In genomic region chr3:10448544-10448943, GRCh38 we compare ENCODE assay signal across 35 cellular contexts. TPM values are rescaled to one million over a fixed set of nuclear protein-coding genes. Genes with fewer than 3 reads are reported as not detected.
"Had no signal": no experiment of that assay in that cellular context is flagged by ENCODE, and none has a peak within 500 bp of the region (broad histone marks: within the 10 kb centered on the region; RNA-seq: fewer than 3 reads in every experiment).

No MANE protein-coding gene starts in this region.

- H3K4me1 ChIP-seq: ascending aorta, breast epithelium, esophagus squamous epithelium, heart left ventricle had no signal

- DNase-seq: activated CD4-positive, alpha-beta memory T cell treated with anti-CD3 and anti-CD28 coated beads for 36 hours; activated CD4-positive, alpha-beta T cell treated with anti-CD3 and anti-CD28 coated beads for 36 hours; activated CD4-positive, alpha-beta T cell treated with anti-CD3 and anti-CD28 coated beads, Interleukin-2, amount 10 ng/mL, durations not matched to agents 24 days and 14 days; activated CD4-positive, CD25-positive, alpha-beta regulatory T cell; activated CD4-positive, CD25-positive, alpha-beta regulatory T cell treated with anti-CD3 and anti-CD28 coated beads, Interleukin-2, amount 50 U/mL, for 72 hours; activated CD8-positive, alpha-beta memory T cell treated with anti-CD3 and anti-CD28 coated beads, Interleukin-2, amount 10 ng/mL, durations not matched to agents 7 days and 5 days; activated CD8-positive, alpha-beta memory T cell treated with anti-CD3 and anti-CD28 coated beads, Interleukin-2, amount 50 U/mL, for 4 hours; activated CD8-positive, alpha-beta T cell treated with anti-CD3 and anti-CD28 coated beads, Interleukin-2, amount 10 ng/mL, durations not matched to agents 7 days and 5 days; activated effector memory CD4-positive, alpha-beta T cell treated with anti-CD3 and anti-CD28 coated beads, Interleukin-2, amount 50 U/mL, for 16 hours; activated naive CD4-positive, alpha-beta T cell; activated naive CD4-positive, alpha-beta T cell treated with anti-CD3 and anti-CD28 coated beads, Interleukin-2, amount 10 ng/mL, durations not matched to agents 7 days and 5 days; activated naive CD8-positive, alpha-beta T cell treated with anti-CD3 and anti-CD28 coated beads, Interleukin-2, amount 10 ng/mL, durations not matched to agents 7 days and 5 days; activated T-cell treated with anti-CD3 and anti-CD28 coated beads, Interleukin-2, amount 50 U/mL, for 1 hour; activated T-cell treated with anti-CD3 and anti-CD28 coated beads, Interleukin-2, amount 50 U/mL, for 48 hours; cortex of kidney; dermis blood vessel endothelial cell; effector CD8-positive, alpha-beta T cell; esophagus squamous epithelium; heart left ventricle; T-helper 1 cell; T-helper 17 cell; T1000 had no signal

- H3K4me1 Mint-ChIP-seq: activated CD8-positive, alpha-beta memory T cell treated with anti-CD3 and anti-CD28 coated beads, Interleukin-2, amount 10 ng/mL, durations not matched to agents 7 days and 5 days; activated naive CD4-positive, alpha-beta T cell treated with anti-CD3 and anti-CD28 coated beads, Interleukin-2, amount 10 ng/mL, durations not matched to agents 7 days and 5 days; brain; T-helper 17 cell had no signal

- H3K27ac ChIP-seq: ascending aorta, breast epithelium, cardiac muscle cell, epithelial cell of prostate, esophagus squamous epithelium, heart left ventricle had no signal

- H3K9me3 Mint-ChIP-seq: activated CD4-positive, alpha-beta memory T cell treated with anti-CD3 and anti-CD28 coated beads for 36 hours; activated CD4-positive, alpha-beta T cell treated with anti-CD3 and anti-CD28 coated beads, Interleukin-2, amount 10 ng/mL, durations not matched to agents 24 days and 14 days; activated naive CD4-positive, alpha-beta T cell treated with anti-CD3 and anti-CD28 coated beads, Interleukin-2, amount 10 ng/mL, durations not matched to agents 7 days and 5 days; activated naive CD4-positive, alpha-beta T cell treated with anti-CD3 and anti-CD28 coated beads, Interleukin-2, amount 50 U/mL, for 72 hours; activated naive CD8-positive, alpha-beta T cell treated with anti-CD3 and anti-CD28 coated beads, Interleukin-2, amount 10 ng/mL, durations not matched to agents 7 days and 5 days; activated T-helper 1 cell treated with anti-CD3 and anti-CD28 coated beads, Interleukin-12 subunit alpha, Interleukin-12 subunit beta, Interleukin-2, Interleukin-4 antibody, amounts not matched to agents 30 ng/mL and 10 ng/mL and 1 ng/mL, durations not matched to agents 14 hours and 24 hours and 36 hours; activated T-helper 2 cell treated with anti-CD3 and anti-CD28 coated beads, Interferon-gamma antibody, Interleukin-2, Interleukin-4, amounts not matched to agents 10 μg/mL and 5 μg/mL and 100 μg/mL, durations not matched to agents 14 hours and 24 hours and 36 hours; brain; T-helper 2 cell treated with Interferon-gamma antibody and Interleukin-4, amounts not matched to agents 5 μg/mL and 100 μg/mL, for 36 hours had no signal

- H3K9me3 ChIP-seq: ascending aorta, breast epithelium, esophagus squamous epithelium, heart left ventricle had no signal

- H3K36me3 ChIP-seq: ascending aorta, breast epithelium, cardiac muscle cell, esophagus squamous epithelium, heart left ventricle had no signal

- H3K27ac Mint-ChIP-seq: activated CD4-positive, alpha-beta memory T cell treated with anti-CD3 and anti-CD28 coated beads for 36 hours; activated CD4-positive, alpha-beta T cell treated with anti-CD3 and anti-CD28 coated beads for 36 hours; activated CD4-positive, alpha-beta T cell treated with anti-CD3 and anti-CD28 coated beads, Interleukin-2, amount 10 ng/mL, durations not matched to agents 24 days and 14 days; activated CD8-positive, alpha-beta memory T cell treated with anti-CD3 and anti-CD28 coated beads, Interleukin-2, amount 10 ng/mL, durations not matched to agents 7 days and 5 days; activated CD8-positive, alpha-beta T cell treated with anti-CD3 and anti-CD28 coated beads, Interleukin-2, amount 10 ng/mL, durations not matched to agents 7 days and 5 days; activated naive CD4-positive, alpha-beta T cell treated with anti-CD3 and anti-CD28 coated beads, Interleukin-2, amount 10 ng/mL, durations not matched to agents 7 days and 5 days; activated naive CD4-positive, alpha-beta T cell treated with anti-CD3 and anti-CD28 coated beads, Interleukin-2, amount 50 U/mL, for 72 hours; activated naive CD8-positive, alpha-beta T cell treated with anti-CD3 and anti-CD28 coated beads, Interleukin-2, amount 10 ng/mL, durations not matched to agents 7 days and 5 days; activated T-helper 1 cell treated with anti-CD3 and anti-CD28 coated beads, Interleukin-12 subunit alpha, Interleukin-12 subunit beta, Interleukin-2, Interleukin-4 antibody, amounts not matched to agents 30 ng/mL and 10 ng/mL and 1 ng/mL, durations not matched to agents 14 hours and 24 hours and 36 hours; activated T-helper 2 cell treated with anti-CD3 and anti-CD28 coated beads, Interferon-gamma antibody, Interleukin-2, Interleukin-4, amounts not matched to agents 10 μg/mL and 5 μg/mL and 100 μg/mL, durations not matched to agents 14 hours and 24 hours and 36 hours; T-helper 17 cell; T-helper 2 cell treated with Interferon-gamma antibody and Interleukin-4, amounts not matched to agents 5 μg/mL and 100 μg/mL, for 36 hours had no signal

- H3K36me3 Mint-ChIP-seq: activated CD4-positive, alpha-beta memory T cell treated with anti-CD3 and anti-CD28 coated beads for 36 hours; activated CD8-positive, alpha-beta memory T cell treated with anti-CD3 and anti-CD28 coated beads, Interleukin-2, amount 10 ng/mL, durations not matched to agents 7 days and 5 days; activated naive CD4-positive, alpha-beta T cell treated with anti-CD3 and anti-CD28 coated beads, Interleukin-2, amount 10 ng/mL, durations not matched to agents 7 days and 5 days; activated naive CD4-positive, alpha-beta T cell treated with anti-CD3 and anti-CD28 coated beads, Interleukin-2, amount 50 U/mL, for 72 hours; activated naive CD8-positive, alpha-beta T cell treated with anti-CD3 and anti-CD28 coated beads, Interleukin-2, amount 10 ng/mL, durations not matched to agents 7 days and 5 days had no signal

- ATAC-seq: activated CD4-positive, alpha-beta T cell treated with anti-CD3 and anti-CD28 coated beads for 36 hours; activated CD8-positive, alpha-beta memory T cell treated with anti-CD3 and anti-CD28 coated beads, Interleukin-2, amount 10 ng/mL, durations not matched to agents 7 days and 5 days; activated CD8-positive, alpha-beta T cell treated with anti-CD3 and anti-CD28 coated beads, Interleukin-2, amount 10 ng/mL, durations not matched to agents 7 days and 5 days; activated naive CD4-positive, alpha-beta T cell treated with anti-CD3 and anti-CD28 coated beads, Interleukin-2, amount 50 U/mL, for 72 hours; T-helper 17 cell had no signal

- H3K27me3 Mint-ChIP-seq: brain had no signal

- H3K4me3 ChIP-seq: ascending aorta, breast epithelium, cardiac muscle cell, esophagus squamous epithelium, heart left ventricle had no signal

- H3K27me3 ChIP-seq: ascending aorta had no signal

- H3K4me3 Mint-ChIP-seq: activated CD4-positive, alpha-beta memory T cell treated with anti-CD3 and anti-CD28 coated beads for 36 hours; activated CD4-positive, alpha-beta T cell treated with anti-CD3 and anti-CD28 coated beads for 36 hours; activated CD4-positive, alpha-beta T cell treated with anti-CD3 and anti-CD28 coated beads, Interleukin-2, amount 10 ng/mL, durations not matched to agents 24 days and 14 days; activated CD8-positive, alpha-beta memory T cell treated with anti-CD3 and anti-CD28 coated beads, Interleukin-2, amount 10 ng/mL, durations not matched to agents 7 days and 5 days; activated CD8-positive, alpha-beta T cell treated with anti-CD3 and anti-CD28 coated beads, Interleukin-2, amount 10 ng/mL, durations not matched to agents 7 days and 5 days; activated naive CD4-positive, alpha-beta T cell treated with anti-CD3 and anti-CD28 coated beads, Interleukin-2, amount 10 ng/mL, durations not matched to agents 7 days and 5 days; activated naive CD8-positive, alpha-beta T cell treated with anti-CD3 and anti-CD28 coated beads, Interleukin-2, amount 10 ng/mL, durations not matched to agents 7 days and 5 days; activated T-helper 1 cell treated with anti-CD3 and anti-CD28 coated beads, Interleukin-12 subunit alpha, Interleukin-12 subunit beta, Interleukin-2, Interleukin-4 antibody, amounts not matched to agents 30 ng/mL and 10 ng/mL and 1 ng/mL, durations not matched to agents 14 hours and 24 hours and 36 hours; brain; T-helper 17 cell; T-helper 2 cell treated with Interferon-gamma antibody and Interleukin-4, amounts not matched to agents 5 μg/mL and 100 μg/mL, for 36 hours had no signal

RNA-seq across cellular contexts. Expression of gene ATP2B2, which starts 56.8 kb away (rescaled TPM):
- total RNA-seq: activated CD4-positive, alpha-beta T cell treated with anti-CD3 and anti-CD28 coated beads, Interleukin-2, amount 10 ng/mL, durations not matched to agents 24 days and 14 days; activated CD8-positive, alpha-beta memory T cell treated with anti-CD3 and anti-CD28 coated beads for 36 hours; activated CD8-positive, alpha-beta memory T cell treated with anti-CD3 and anti-CD28 coated beads, Interleukin-2, amount 10 ng/mL, durations not matched to agents 7 days and 5 days; activated CD8-positive, alpha-beta T cell treated with anti-CD3 and anti-CD28 coated beads, Interleukin-2, amount 10 ng/mL, durations not matched to agents 7 days and 5 days; activated naive CD4-positive, alpha-beta T cell treated with anti-CD3 and anti-CD28 coated beads, Interleukin-2, amount 50 U/mL, for 72 hours; activated naive CD8-positive, alpha-beta T cell treated with anti-CD3 and anti-CD28 coated beads, Interleukin-2, amount 10 ng/mL, durations not matched to agents 7 days and 5 days; activated T-helper 1 cell treated with anti-CD3 and anti-CD28 coated beads, Interleukin-12 subunit alpha, Interleukin-12 subunit beta, Interleukin-2, Interleukin-4 antibody, amounts not matched to agents 30 ng/mL and 10 ng/mL and 1 ng/mL, durations not matched to agents 14 hours and 24 hours and 36 hours; activated T-helper 2 cell treated with anti-CD3 and anti-CD28 coated beads, Interferon-gamma antibody, Interleukin-2, Interleukin-4, amounts not matched to agents 10 μg/mL and 5 μg/mL and 100 μg/mL, durations not matched to agents 14 hours and 24 hours and 36 hours; ascending aorta; dermis blood vessel endothelial cell; endothelial cell of umbilical vein; fibroblast of lung; fibroblast of villous mesenchyme; T-helper 17 cell had no signal
- polyA plus RNA-seq: endothelial cell of umbilical vein, fibroblast of lung had no signal
